In genomic region chr5:8766448-8766847, GRCh38 we compare ENCODE assay signal across 16 cellular contexts.
DNase-seq lines count a peak whose midpoint lies in the region; ATAC-seq and TF ChIP-seq lines count a peak whose summit lies in the region.
"Had no signal": no experiment of that assay in that cellular context is flagged by ENCODE, and none has a peak within 500 bp of the region (broad histone marks: within the 10 kb centered on the region; RNA-seq: fewer than 3 reads in every experiment).

No MANE protein-coding gene starts in this region.

- no peak overlapping the region for H2BK20ac ChIP-seq in IMR-90 (ENCODE audit: low read depth, low read length)

- H3K27me3 ChIP-seq in IMR-90 (ENCODE audit: control insufficient read depth, insufficient read depth, low read length) (no peaks in the 10 kb centered on the region), SJCRH30 (no peaks in the 10 kb centered on the region), neural progenitor cell (no peaks in the 10 kb centered on the region), ascending aorta (no peaks in the 10 kb centered on the region)
- H3K27me3 ChIP-seq: BLaER1 treated with 17β-estradiol and CSF1 and Interleukin-3, amounts not matched to agents 10 nM and 100 nM had no signal

- in situ Hi-C loops in IMR-90 (cut with MboI; ENCODE audit: low sequenced_read_pairs): loop anchor here (25.0 kb wide), 1 partner anchor 771 kb away; the partner anchor contains the start of gene SEMA5A

- no peak overlapping the region for H2AK5ac ChIP-seq in IMR-90 (ENCODE audit: low read depth, low read length)

- H3K18ac ChIP-seq in IMR-90 (ENCODE audit: low read depth, low read length): no peak overlapping the region

- WGBS in IMR-90 (ENCODE audit: extremely low coverage in 2 of 2, insufficient read length in 1 of 2), 2 experiments: no CpG with 5 or more reads among the region's 1 CpG

- H3K79me2 ChIP-seq in neural progenitor cell (ENCODE audit: low read depth): no peaks in the 10 kb centered on the region

- H3K9me1 ChIP-seq in IMR-90 (ENCODE audit: insufficient read depth, low read length): no peaks in the 10 kb centered on the region

- no peak overlapping the region for H3K27ac Mint-ChIP-seq in neural progenitor cell
- H3K27ac Mint-ChIP-seq: CD4-positive, CD25-positive, alpha-beta regulatory T cell; HFFc6 had no signal

- no peak overlapping the region for H2AK9ac ChIP-seq in IMR-90 (replicated peaks; ENCODE audit: low read depth, low read length, poor library complexity)

- H3K27ac ChIP-seq in IMR-90 (ENCODE audit: insufficient read depth, low read length) (no peak overlapping the region), SJCRH30 (peak overlapping the region; percentile 41; the same call in 1 of the 2 replicates), neural progenitor cell (no peak overlapping the region), ascending aorta (no peak overlapping the region)
- H3K27ac ChIP-seq: BLaER1 treated with 17β-estradiol and CSF1 and Interleukin-3, amounts not matched to agents 10 nM and 100 nM had no signal

- POLR2A ChIA-PET in IMR-90 (lab: Charles Lee; ENCODE audit: unreplicated experiment): no interaction called here

- H2BK15ac ChIP-seq in IMR-90 (ENCODE audit: low read depth, low read length): 0 out of 3 replicates have a peak overlapping the region, but pooled peaks have one; percentile 58

- H3K9me3 ChIP-seq in IMR-90 (ENCODE audit: control insufficient read depth, insufficient read depth, low read length) (no peaks in the 10 kb centered on the region), SJCRH30 (replicated peaks) (no peaks in the 10 kb centered on the region), neural progenitor cell (ENCODE audit: low read depth) (no peaks in the 10 kb centered on the region), ascending aorta (no peaks in the 10 kb centered on the region)

- H3K27me3 Mint-ChIP-seq in neural progenitor cell (ENCODE audit: insufficient read depth, low read depth): peaks cover 3% of the 10 kb centered on the region
- H3K27me3 Mint-ChIP-seq: CD4-positive, CD25-positive, alpha-beta regulatory T cell had no signal

- H3K4me1 ChIP-seq in IMR-90 (ENCODE audit: control insufficient read depth, insufficient read depth, low read length): no peaks in the 10 kb centered on the region; the same call in 1 of the 2 replicates
- peaks cover 11% of the 10 kb centered on the region for H3K4me1 ChIP-seq in SJCRH30
- H3K4me1 ChIP-seq in neural progenitor cell: peaks cover 6% of the 10 kb centered on the region
- no peaks in the 10 kb centered on the region for H3K4me1 ChIP-seq in ascending aorta

- no peak overlapping the region for H3K9ac ChIP-seq in IMR-90 (ENCODE audit: low read depth, low read length)
- H3K9ac ChIP-seq in neural progenitor cell: no peak overlapping the region
- H3K9ac ChIP-seq: BLaER1 treated with 17β-estradiol and CSF1 and Interleukin-3, amounts not matched to agents 10 nM and 100 nM had no signal

- peaks cover 4% of the 10 kb centered on the region for H3K4me1 Mint-ChIP-seq in neural progenitor cell
- H3K4me1 Mint-ChIP-seq: CD4-positive, CD25-positive, alpha-beta regulatory T cell had no signal

- H2AFZ ChIP-seq in IMR-90 (replicated peaks; ENCODE audit: low read length, poor library complexity) (no peak overlapping the region), neural progenitor cell (replicated peaks) (no peak overlapping the region)

- TF ChIP-seq POLR2A in IMR-90 (IDR thresholded peaks at IDR 0.05; ENCODE audit: low read depth, low read length): no peak

- H4K91ac ChIP-seq in IMR-90 (ENCODE audit: insufficient read depth, low read depth, low read length): no peak overlapping the region

- no peak overlapping the region for H3K4me3 ChIP-seq in IMR-90 (ENCODE audit: insufficient read depth, low read depth, low read length)
- H3K4me3 ChIP-seq in SJCRH30: no peak overlapping the region
- H3K4me3 ChIP-seq in neural progenitor cell: no peak overlapping the region
- H3K4me3 ChIP-seq in ascending aorta: no peak overlapping the region
- H3K4me3 ChIP-seq: BLaER1 treated with 17β-estradiol and CSF1 and Interleukin-3, amounts not matched to agents 10 nM and 100 nM had no signal

- H4K20me1 ChIP-seq in IMR-90 (ENCODE audit: insufficient read depth, low read length) (no peaks in the 10 kb centered on the region), neural progenitor cell (ENCODE audit: low read depth) (no peaks in the 10 kb centered on the region)
- H4K20me1 ChIP-seq: BLaER1 treated with 17β-estradiol and CSF1 and Interleukin-3, amounts not matched to agents 10 nM and 100 nM had no signal

- H3K4ac ChIP-seq in IMR-90 (ENCODE audit: low read depth, low read length): no peak overlapping the region

- peak overlapping the region in 1 of 2 experiments; percentile 63; a peak in 1 of 4 replicates for H4K8ac ChIP-seq in IMR-90 (ENCODE audit: low read depth in 2 of 2, low read length in 2 of 2)

- no peaks in the 10 kb centered on the region for H3K9me3 Mint-ChIP-seq in neural progenitor cell
- H3K9me3 Mint-ChIP-seq: HFFc6 had no signal

- no TSS peak for BruUV-seq in IMR-90 (replicated peaks; lab: Mats Ljungman, UMichigan)

- TF ChIP-seq CTCF in IMR-90 (conservative IDR thresholded peaks at IDR 0.05; ENCODE audit: low read depth, low read length): no peak
- no peak for TF ChIP-seq CTCF in neural progenitor cell (IDR thresholded peaks at IDR 0.05)
- TF ChIP-seq CTCF in ascending aorta (IDR thresholded peaks at IDR 0.05): no peak

- dilution Hi-C loops in IMR-90 (cut with HindIII; ENCODE audit: low sequenced_read_pairs, unreplicated experiment): no loop called here

- no peak overlapping the region for H2BK120ac ChIP-seq in IMR-90 (ENCODE audit: low read depth, low read length)

- no peaks in the 10 kb centered on the region for H3K36me3 Mint-ChIP-seq in neural progenitor cell
- H3K36me3 Mint-ChIP-seq: CD4-positive, CD25-positive, alpha-beta regulatory T cell had no signal

- no peaks in the 10 kb centered on the region for H3K79me1 ChIP-seq in IMR-90 (ENCODE audit: low read depth in 1 of 2, low read length in 2 of 2)

- TF ChIP-seq RAD21 in IMR-90 (IDR thresholded peaks at IDR 0.05; ENCODE audit: low read length): no peak

- no peak overlapping the region for H2BK5ac ChIP-seq in IMR-90 (ENCODE audit: low read depth, low read length, poor library complexity, severe bottlenecking)

- no peak overlapping the region; the same call in 1 of the 2 replicates for H3K14ac ChIP-seq in IMR-90 (replicated peaks; ENCODE audit: low read depth, low read length)

- H3K36me3 ChIP-seq in IMR-90 (ENCODE audit: control insufficient read depth, insufficient read depth, low read length) (no peaks in the 10 kb centered on the region), SJCRH30 (no peaks in the 10 kb centered on the region), neural progenitor cell (no peaks in the 10 kb centered on the region), ascending aorta (no peaks in the 10 kb centered on the region)
- H3K36me3 ChIP-seq: BLaER1 treated with 17β-estradiol and CSF1 and Interleukin-3, amounts not matched to agents 10 nM and 100 nM had no signal

- intact Hi-C loops in IMR-90 (cut with micrococcal nuclease) (loop anchor here (5.0 kb wide), 1 partner anchor 61 kb away; no protein-coding TSS in a partner anchor), ascending aorta (cut with DNase I) (no loop called here)

- CTCF ChIA-PET in IMR-90 (lab: Yijun Ruan, JAX): no interaction called here

- no peak overlapping the region for H3K4me2 ChIP-seq in IMR-90 (ENCODE audit: low read depth, low read length)
- H3K4me2 ChIP-seq in neural progenitor cell: no peak overlapping the region
- H3K4me2 ChIP-seq: BLaER1 treated with 17β-estradiol and CSF1 and Interleukin-3, amounts not matched to agents 10 nM and 100 nM had no signal

- ATAC-seq in IMR-90 (ENCODE audit: low read depth) (no peak), HG02852 (IDR thresholded peaks at IDR 0.05; ENCODE audit: unreplicated experiment) (no peak)

- H3K23ac ChIP-seq in IMR-90 (ENCODE audit: low read depth, low read length): no peak overlapping the region

- H3K4me3 Mint-ChIP-seq in neural progenitor cell: no peak overlapping the region
- H3K4me3 Mint-ChIP-seq: CD4-positive, CD25-positive, alpha-beta regulatory T cell; HFFc6 had no signal

- H3K56ac ChIP-seq in IMR-90 (ENCODE audit: extremely low read depth, insufficient read depth, low read length): no peak overlapping the region

- no peaks in the 10 kb centered on the region for H3F3A ChIP-seq in neural progenitor cell (ENCODE audit: low read depth)

- H4K5ac ChIP-seq in IMR-90 (ENCODE audit: low read depth, low read length): no peak overlapping the region; the same call in 1 of the 2 replicates

- no peak for DNase-seq in IMR-90
- DNase-seq in SJCRH30: peak; percentile 2 to 54
- DNase-seq in amniotic epithelial cell (ENCODE audit: low read depth): peak; percentile 49
- DNase-seq in neural progenitor cell (ENCODE audit: low spot score): peak; percentile 11
- no peak for DNase-seq in ascending aorta (ENCODE audit: low spot score in 2 of 2)
- no peak for DNase-seq in HK-2 (ENCODE audit: unreplicated experiment)
- DNase-seq in NCI-H2227 treated with DMSO at 0.1 percent for 48 hours (lab: John Stamatoyannopoulos, UW): no peak
- DNase-seq: ACHN; Calu3; CD4-positive, CD25-positive, alpha-beta regulatory T cell; DMS153; GF-D8; HCEC 1CT; HFFc6 had no signal

TF ChIP-seq in IMR-90, 13 proteins besides CTCF, POLR2A, EP300 and RAD21:
- TF ChIP-seq RFX5 (IDR thresholded peaks at IDR 0.05; ENCODE audit: low read depth, low read length): no peak
- no peak for TF ChIP-seq MAZ (IDR thresholded peaks at IDR 0.05; ENCODE audit: borderline replicate concordance, low read depth, low read length)
- TF ChIP-seq CEBPB (IDR thresholded peaks at IDR 0.05; ENCODE audit: low read depth, low read length): no peak
- TF ChIP-seq, protein P1, sequence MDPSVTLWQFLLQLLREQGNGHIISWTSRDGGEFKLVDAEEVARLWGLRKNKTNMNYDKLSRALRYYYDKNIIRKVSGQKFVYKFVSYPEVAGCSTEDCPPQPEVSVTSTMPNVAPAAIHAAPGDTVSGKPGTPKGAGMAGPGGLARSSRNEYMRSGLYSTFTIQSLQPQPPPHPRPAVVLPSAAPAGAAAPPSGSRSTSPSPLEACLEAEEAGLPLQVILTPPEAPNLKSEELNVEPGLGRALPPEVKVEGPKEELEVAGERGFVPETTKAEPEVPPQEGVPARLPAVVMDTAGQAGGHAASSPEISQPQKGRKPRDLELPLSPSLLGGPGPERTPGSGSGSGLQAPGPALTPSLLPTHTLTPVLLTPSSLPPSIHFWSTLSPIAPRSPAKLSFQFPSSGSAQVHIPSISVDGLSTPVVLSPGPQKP (IDR thresholded peaks at IDR 0.05; ENCODE audit: borderline replicate concordance, low read depth, low read length): no peak
- no peak for TF ChIP-seq FOS (IDR thresholded peaks at IDR 0.05; ENCODE audit: low read depth, low read length)
- TF ChIP-seq MAFK (IDR thresholded peaks at IDR 0.05; ENCODE audit: low read depth, low read length): no peak
- no peak for TF ChIP-seq BHLHE40 (IDR thresholded peaks at IDR 0.05; ENCODE audit: low read depth, low read length)
- TF ChIP-seq MXI1 (IDR thresholded peaks at IDR 0.05; ENCODE audit: borderline replicate concordance, low read depth, low read length): no peak
TF ChIP-seq in IMR-90: peak in this region for 0.

Comparison
In these comparisons a context has a peak if more than half of its experiments do, and no peak if none do; other contexts are left out.
1. DNase-seq: peak in SJCRH30 (2 of 2), amniotic epithelial cell (single experiment) and neural progenitor cell (single experiment); none in IMR-90 (single experiment), ascending aorta (0 of 2), HK-2 (single experiment) and NCI-H2227 treated with DMSO at 0.1 percent for 48 hours (single experiment).